In genomic region chr5:90843443-90843842, GRCh38 we compare ENCODE assay signal across 21 cellular contexts.
DNase-seq lines count a peak whose midpoint lies in the region; ATAC-seq and TF ChIP-seq lines count a peak whose summit lies in the region.
"Had no signal": no experiment of that assay in that cellular context is flagged by ENCODE, and none has a peak within 500 bp of the region (broad histone marks: within the 10 kb centered on the region; RNA-seq: fewer than 3 reads in every experiment).

No MANE protein-coding gene starts in this region.

- peak; percentile 89 for ATAC-seq in GM18502 (IDR thresholded peaks at IDR 0.05; ENCODE audit: poor library complexity, unreplicated experiment)
- peak; percentile 46 for ATAC-seq in HG03378 (IDR thresholded peaks at IDR 0.05; ENCODE audit: unreplicated experiment)
- ATAC-seq: activated CD8-positive, alpha-beta T cell treated with anti-CD3 and anti-CD28 coated beads, Interleukin-2, amount 10 ng/mL, durations not matched to agents 7 days and 5 days; WTC11 had no signal

- H3K27me3 ChIP-seq in OCI-LY3 (ENCODE audit: low read depth, low read length) (no peaks in the 10 kb centered on the region), fibroblast of lung (ENCODE audit: control insufficient read depth, insufficient read depth, low read length) (no peaks in the 10 kb centered on the region)
- H3K27me3 ChIP-seq: breast epithelium, suprapubic skin had no signal

- H3K4me1 ChIP-seq in OCI-LY3 (ENCODE audit: low read length), result peaks cover 16% of the 10 kb centered on the region
- no peaks in the 10 kb centered on the region for H3K4me1 ChIP-seq in fibroblast of lung (ENCODE audit: control insufficient read depth, extremely low read depth, insufficient read depth, low read length)
- H3K4me1 ChIP-seq: breast epithelium, suprapubic skin had no signal

- H3K27ac ChIP-seq in OCI-LY3 (ENCODE audit: low read length), result no peak overlapping the region
- H3K27ac ChIP-seq in fibroblast of lung (ENCODE audit: insufficient read depth, low read length), result no peak overlapping the region
- H3K27ac ChIP-seq: breast epithelium, suprapubic skin had no signal

- H2AFZ ChIP-seq in OCI-LY3 (ENCODE audit: low read depth, low read length) (no peak overlapping the region), fibroblast of lung (ENCODE audit: low read length) (no peak overlapping the region)

- H3K79me2 ChIP-seq in OCI-LY3 (ENCODE audit: low read length), result no peaks in the 10 kb centered on the region
- no peaks in the 10 kb centered on the region for H3K79me2 ChIP-seq in fibroblast of lung (ENCODE audit: control insufficient read depth, insufficient read depth, low read length)

- H3K9me3 ChIP-seq in OCI-LY3 (ENCODE audit: insufficient read depth, low read length) (no peaks in the 10 kb centered on the region), fibroblast of lung (ENCODE audit: control insufficient read depth, insufficient read depth, low read depth, low read length) (no peaks in the 10 kb centered on the region)
- H3K9me3 ChIP-seq: breast epithelium, suprapubic skin had no signal

- H3K36me3 ChIP-seq in OCI-LY3 (replicated peaks; ENCODE audit: low read depth, low read length) (no peaks in the 10 kb centered on the region), fibroblast of lung (ENCODE audit: control insufficient read depth, insufficient read depth, low read length) (no peaks in the 10 kb centered on the region)
- H3K36me3 ChIP-seq: breast epithelium, suprapubic skin had no signal

- H3K27me3 Mint-ChIP-seq in activated T-helper 1 cell treated with anti-CD3 and anti-CD28 coated beads, Interleukin-12 subunit alpha, Interleukin-12 subunit beta, Interleukin-2, Interleukin-4 antibody, amounts not matched to agents 30 ng/mL and 10 ng/mL and 1 ng/mL, durations not matched to agents 14 hours and 24 hours and 36 hours (ENCODE audit: insufficient read depth), result peaks cover 3% of the 10 kb centered on the region
- peaks cover 57% of the 10 kb centered on the region for H3K27me3 Mint-ChIP-seq in activated T-cell treated with anti-CD3 and anti-CD28 coated beads, Interleukin-2, amount 50 U/mL, for 24 hours

- H3K27ac Mint-ChIP-seq in activated T-helper 1 cell treated with anti-CD3 and anti-CD28 coated beads, Interleukin-12 subunit alpha, Interleukin-12 subunit beta, Interleukin-2, Interleukin-4 antibody, amounts not matched to agents 30 ng/mL and 10 ng/mL and 1 ng/mL, durations not matched to agents 14 hours and 24 hours and 36 hours, result no peak overlapping the region
- no peak overlapping the region for H3K27ac Mint-ChIP-seq in activated T-cell treated with anti-CD3 and anti-CD28 coated beads, Interleukin-2, amount 50 U/mL, for 24 hours
- H3K27ac Mint-ChIP-seq: activated CD8-positive, alpha-beta T cell treated with anti-CD3 and anti-CD28 coated beads, Interleukin-2, amount 10 ng/mL, durations not matched to agents 7 days and 5 days; dendritic cell treated with granulocyte-macrophage colony-stimulating factor and Interleukin-4, amounts not matched to agents 40 ng/mL and 50 ng/mL, for 4 days; mesothelial cell of epicardium; WTC11 had no signal

- intact Hi-C loops in activated T-helper 1 cell treated with anti-CD3 and anti-CD28 coated beads, Interleukin-12 subunit alpha, Interleukin-12 subunit beta, Interleukin-2, Interleukin-4 antibody, amounts not matched to agents 30 ng/mL and 10 ng/mL and 1 ng/mL, durations not matched to agents 14 hours and 24 hours and 36 hours (cut with micrococcal nuclease), result no loop called here

- no peak overlapping the region for H3K9ac ChIP-seq in OCI-LY3 (ENCODE audit: low read length)
- no peak overlapping the region for H3K9ac ChIP-seq in fibroblast of lung (ENCODE audit: insufficient read depth, low read length)

- H3K9me3 Mint-ChIP-seq in activated T-helper 1 cell treated with anti-CD3 and anti-CD28 coated beads, Interleukin-12 subunit alpha, Interleukin-12 subunit beta, Interleukin-2, Interleukin-4 antibody, amounts not matched to agents 30 ng/mL and 10 ng/mL and 1 ng/mL, durations not matched to agents 14 hours and 24 hours and 36 hours, result no peaks in the 10 kb centered on the region
- H3K9me3 Mint-ChIP-seq in activated T-cell treated with anti-CD3 and anti-CD28 coated beads, Interleukin-2, amount 50 U/mL, for 24 hours, result no peaks in the 10 kb centered on the region
- H3K9me3 Mint-ChIP-seq: dendritic cell treated with granulocyte-macrophage colony-stimulating factor and Interleukin-4, amounts not matched to agents 40 ng/mL and 50 ng/mL, for 4 days had no signal

- no peaks in the 10 kb centered on the region for H3K4me1 Mint-ChIP-seq in activated T-helper 1 cell treated with anti-CD3 and anti-CD28 coated beads, Interleukin-12 subunit alpha, Interleukin-12 subunit beta, Interleukin-2, Interleukin-4 antibody, amounts not matched to agents 30 ng/mL and 10 ng/mL and 1 ng/mL, durations not matched to agents 14 hours and 24 hours and 36 hours (ENCODE audit: low read depth)
- peaks cover 8% of the 10 kb centered on the region for H3K4me1 Mint-ChIP-seq in activated T-cell treated with anti-CD3 and anti-CD28 coated beads, Interleukin-2, amount 50 U/mL, for 24 hours (ENCODE audit: low read depth)
- H3K4me1 Mint-ChIP-seq: WTC11 had no signal

- DNase-seq in fibroblast of lung (ENCODE audit: low read depth in 2 of 2), result peak; percentile 6 to 27
- DNase-seq in AG08395 (ENCODE audit: low spot score), result no peak
- no peak for DNase-seq in activated T-helper 1 cell treated with anti-CD3 and anti-CD28 coated beads, Interleukin-12 subunit alpha, Interleukin-12 subunit beta, Interleukin-2, Interleukin-4 antibody, amounts not matched to agents 30 ng/mL and 10 ng/mL and 1 ng/mL, durations not matched to agents 14 hours and 24 hours and 36 hours (ENCODE audit: low spot score)
- no peak for DNase-seq in NCI-H1048 (lab: John Stamatoyannopoulos, UW)
- no peak for DNase-seq in activated T-cell treated with anti-CD3 and anti-CD28 coated beads, Interleukin-2, amount 50 U/mL, for 24 hours
- DNase-seq: activated CD8-positive, alpha-beta T cell treated with anti-CD3 and anti-CD28 coated beads, Interleukin-2, amount 10 ng/mL, durations not matched to agents 7 days and 5 days; foreskin melanocyte; H7; NCI-H1930; NCI-H446; Right ventricle myocardium superior; small intestine; stimulated activated CD4-positive, alpha-beta T cell treated with anti-CD3 and anti-CD28 coated beads, Interleukin-4, amount 100 ng/mL, for 4 hours had no signal

- H4K20me1 ChIP-seq in OCI-LY3 (ENCODE audit: insufficient read depth, low read length) (no peaks in the 10 kb centered on the region), fibroblast of lung (ENCODE audit: control insufficient read depth, extremely low read depth, insufficient read depth, low read length) (no peaks in the 10 kb centered on the region)

- no peak for TF ChIP-seq CTCF in OCI-LY3 (IDR thresholded peaks at IDR 0.05; ENCODE audit: low read depth, low read length)
- TF ChIP-seq CTCF in fibroblast of lung (conservative IDR thresholded peaks at IDR 0.05 in 1 of 2, IDR thresholded peaks at IDR 0.05 in 1 of 2; ENCODE audit: low read depth in 1 of 2, low read length in 2 of 2), result no peak

- H3K4me2 ChIP-seq in OCI-LY3 (ENCODE audit: low read length) (peak overlapping the region; percentile 20), fibroblast of lung (ENCODE audit: extremely low read depth, insufficient read depth, low read length) (no peak overlapping the region)

- H3K4me3 ChIP-seq in OCI-LY3 (ENCODE audit: low read length) (no peak overlapping the region), fibroblast of lung (replicated peaks in 1 of 4; ENCODE audit: control extremely low read depth in 1 of 4, insufficient read depth in 1 of 4, low read depth in 3 of 4, low read length in 4 of 4) (no peak overlapping the region)
- H3K4me3 ChIP-seq: breast epithelium, suprapubic skin had no signal

- H3K4me3 Mint-ChIP-seq in activated T-helper 1 cell treated with anti-CD3 and anti-CD28 coated beads, Interleukin-12 subunit alpha, Interleukin-12 subunit beta, Interleukin-2, Interleukin-4 antibody, amounts not matched to agents 30 ng/mL and 10 ng/mL and 1 ng/mL, durations not matched to agents 14 hours and 24 hours and 36 hours, result no peak overlapping the region
- H3K4me3 Mint-ChIP-seq in activated T-cell treated with anti-CD3 and anti-CD28 coated beads, Interleukin-2, amount 50 U/mL, for 24 hours, result no peak overlapping the region
- H3K4me3 Mint-ChIP-seq: activated CD8-positive, alpha-beta T cell treated with anti-CD3 and anti-CD28 coated beads, Interleukin-2, amount 10 ng/mL, durations not matched to agents 7 days and 5 days; dendritic cell treated with granulocyte-macrophage colony-stimulating factor and Interleukin-4, amounts not matched to agents 40 ng/mL and 50 ng/mL, for 4 days; mesothelial cell of epicardium; WTC11 had no signal

- H3K36me3 Mint-ChIP-seq in activated T-helper 1 cell treated with anti-CD3 and anti-CD28 coated beads, Interleukin-12 subunit alpha, Interleukin-12 subunit beta, Interleukin-2, Interleukin-4 antibody, amounts not matched to agents 30 ng/mL and 10 ng/mL and 1 ng/mL, durations not matched to agents 14 hours and 24 hours and 36 hours (ENCODE audit: low read depth), result no peaks in the 10 kb centered on the region
- no peaks in the 10 kb centered on the region for H3K36me3 Mint-ChIP-seq in activated T-cell treated with anti-CD3 and anti-CD28 coated beads, Interleukin-2, amount 50 U/mL, for 24 hours (ENCODE audit: low read depth)
- H3K36me3 Mint-ChIP-seq: mesothelial cell of epicardium had no signal

Comparison
In these comparisons a context has a peak if more than half of its experiments do, and no peak if none do; other contexts are left out.
1. DNase-seq: peak in fibroblast of lung (2 of 2); none in AG08395 (single experiment), activated T-helper 1 cell treated with anti-CD3 and anti-CD28 coated beads, Interleukin-12 subunit alpha, Interleukin-12 subunit beta, Interleukin-2, Interleukin-4 antibody, amounts not matched to agents 30 ng/mL and 10 ng/mL and 1 ng/mL, durations not matched to agents 14 hours and 24 hours and 36 hours (single experiment), NCI-H1048 (single experiment) and activated T-cell treated with anti-CD3 and anti-CD28 coated beads, Interleukin-2, amount 50 U/mL, for 24 hours (single experiment).